ENCODE assay signal across 8 cellular contexts in genomic region chr13:96052655-96053002, GRCh38. TPM values are rescaled to one million over a fixed set of nuclear protein-coding genes. Genes with fewer than 3 reads are reported as not detected.
DNase-seq lines count a peak whose midpoint lies in the region; ATAC-seq and TF ChIP-seq lines count a peak whose summit lies in the region.

No MANE protein-coding gene starts in this region.

- ATAC-seq in GM18508 (IDR thresholded peaks at IDR 0.05; ENCODE audit: insufficient read depth, unreplicated experiment) (peak; percentile 60), HG02938 (IDR thresholded peaks at IDR 0.05; ENCODE audit: unreplicated experiment) (peak; percentile 68)
- ATAC-seq in activated T-helper 17 cell treated with anti-CD3 and anti-CD28 coated beads, Interleukin-2, amount 50 U/mL, for 72 hours (replicated peaks): no peak

- H3K4me1 ChIP-seq in cardiac muscle cell (ENCODE audit: low read depth) (no peaks in the 10 kb centered on the region), prostate gland (replicated peaks) (no peaks in the 10 kb centered on the region)

- H3K36me3 ChIP-seq in cardiac muscle cell: no peaks in the 10 kb centered on the region
- no peaks in the 10 kb centered on the region for H3K36me3 ChIP-seq in prostate gland

- H3K36me3 Mint-ChIP-seq in activated T-helper 17 cell treated with anti-CD3 and anti-CD28 coated beads, Interleukin-2, amount 50 U/mL, for 72 hours (ENCODE audit: low read depth): no peaks in the 10 kb centered on the region

- no peak overlapping the region for H3K27ac ChIP-seq in cardiac muscle cell
- H3K27ac ChIP-seq in prostate gland: peak overlapping the region; percentile 76 to 85

- H3K27me3 ChIP-seq in cardiac muscle cell (no peaks in the 10 kb centered on the region), prostate gland (replicated peaks; ENCODE audit: insufficient read depth) (no peaks in the 10 kb centered on the region)

- TF ChIP-seq POLR2A in prostate gland (IDR thresholded peaks at IDR 0.05): no peak

- DNase-seq in A172 (ENCODE audit: low spot score): peak; percentile 73
- DNase-seq in NCI-H2107 treated with DMSO at 0.1 percent for 48 hours (lab: John Stamatoyannopoulos, UW; ENCODE audit: unreplicated experiment): peak; percentile 42
- DNase-seq in cardiac muscle cell (ENCODE audit: low read depth in 1 of 2, low spot score in 1 of 2): peak; percentile 6 to 68
- DNase-seq in prostate gland (ENCODE audit: low spot score): no peak
- no peak for DNase-seq in stimulated activated CD4-positive, alpha-beta T cell treated with anti-CD3 and anti-CD28 coated beads, Interleukin-1b, Interleukin-23, amount 100 ng/mL, for 48 hours

- no peak overlapping the region for H3K27ac Mint-ChIP-seq in activated T-helper 17 cell treated with anti-CD3 and anti-CD28 coated beads, Interleukin-2, amount 50 U/mL, for 72 hours

- H3K4me3 ChIP-seq in cardiac muscle cell (peak overlapping the region; percentile 61), prostate gland (peak overlapping the region; percentile 64 to 89)

- peaks cover 28% of the 10 kb centered on the region for H3K27me3 Mint-ChIP-seq in activated T-helper 17 cell treated with anti-CD3 and anti-CD28 coated beads, Interleukin-2, amount 50 U/mL, for 72 hours

- no peaks in the 10 kb centered on the region for H3K4me1 Mint-ChIP-seq in activated T-helper 17 cell treated with anti-CD3 and anti-CD28 coated beads, Interleukin-2, amount 50 U/mL, for 72 hours

- WGBS in prostate gland: under 1% methylated on average over 12 of the region's 12 CpGs

- no peaks in the 10 kb centered on the region for H3K9me3 Mint-ChIP-seq in activated T-helper 17 cell treated with anti-CD3 and anti-CD28 coated beads, Interleukin-2, amount 50 U/mL, for 72 hours

- no peaks in the 10 kb centered on the region for H3K9me3 ChIP-seq in cardiac muscle cell (ENCODE audit: low read depth)
- no peaks in the 10 kb centered on the region for H3K9me3 ChIP-seq in prostate gland

- no peak for TF ChIP-seq CTCF in cardiac muscle cell (IDR thresholded peaks at IDR 0.05; ENCODE audit: low read depth, low read length)
- TF ChIP-seq CTCF in prostate gland (IDR thresholded peaks at IDR 0.05): no peak

- intact Hi-C loops in prostate gland (cut with DNase I): no loop called here

- peak overlapping the region; percentile 57 for H3K4me3 Mint-ChIP-seq in activated T-helper 17 cell treated with anti-CD3 and anti-CD28 coated beads, Interleukin-2, amount 50 U/mL, for 72 hours

RNA-seq across cellular contexts. Expression of gene UGGT2, which starts 0.6 kb away (rescaled TPM):
- total RNA-seq in A172 (2014; rRNA removed; shearing (Covaris generic)): 54.0 and 66.1 TPM in 2 replicates
- under 1 TPM; 0.24 to 0.67 TPM for total RNA-seq in activated T-helper 17 cell treated with anti-CD3 and anti-CD28 coated beads, Interleukin-2, amount 50 U/mL, for 72 hours
- total RNA-seq in cardiac muscle cell (25.7 and 43.6 TPM in 2 replicates), prostate gland (10 to 100 TPM; 21.1 to 26.1 TPM)
- polyA plus RNA-seq in cardiac muscle cell: 23.3 and 27.9 TPM in 2 replicates

RNA-seq across cellular contexts. Expression of gene HS6ST3, which starts 37.3 kb away (rescaled TPM):
- not detected in 2 replicates for total RNA-seq in A172 (2014; rRNA removed; shearing (Covaris generic))
- not detected for total RNA-seq in activated T-helper 17 cell treated with anti-CD3 and anti-CD28 coated beads, Interleukin-2, amount 50 U/mL, for 72 hours
- total RNA-seq in cardiac muscle cell (0.39 and 0.81 TPM in 2 replicates), prostate gland (1 to 10 TPM in 1 of 2 donors, under 1 TPM in 1; 0.97 to 1.0 TPM)
- polyA plus RNA-seq in cardiac muscle cell: 0.38 TPM in 1 of 2 replicates, not detected in the other

Comparison
In these comparisons a context has a peak if more than half of its experiments do, and no peak if none do; other contexts are left out.
1. DNase-seq: peak in A172 (single experiment), NCI-H2107 treated with DMSO at 0.1 percent for 48 hours (single experiment) and cardiac muscle cell (2 of 2); none in prostate gland (single experiment) and stimulated activated CD4-positive, alpha-beta T cell treated with anti-CD3 and anti-CD28 coated beads, Interleukin-1b, Interleukin-23, amount 100 ng/mL, for 48 hours (single experiment).
2. RNA of gene UGGT2, which starts 0.6 kb away (total RNA-seq): 54.0 to 66.1 TPM in A172, 25.7 to 43.6 TPM in cardiac muscle cell and 21.1 to 26.1 TPM in prostate gland; 0.24 to 0.67 TPM in activated T-helper 17 cell treated with anti-CD3 and anti-CD28 coated beads, Interleukin-2, amount 50 U/mL, for 72 hours; every median in the first group is over 10 times any median in the second.